ENCODE assay signal across 2 cellular contexts in the genomic region with DNA sequence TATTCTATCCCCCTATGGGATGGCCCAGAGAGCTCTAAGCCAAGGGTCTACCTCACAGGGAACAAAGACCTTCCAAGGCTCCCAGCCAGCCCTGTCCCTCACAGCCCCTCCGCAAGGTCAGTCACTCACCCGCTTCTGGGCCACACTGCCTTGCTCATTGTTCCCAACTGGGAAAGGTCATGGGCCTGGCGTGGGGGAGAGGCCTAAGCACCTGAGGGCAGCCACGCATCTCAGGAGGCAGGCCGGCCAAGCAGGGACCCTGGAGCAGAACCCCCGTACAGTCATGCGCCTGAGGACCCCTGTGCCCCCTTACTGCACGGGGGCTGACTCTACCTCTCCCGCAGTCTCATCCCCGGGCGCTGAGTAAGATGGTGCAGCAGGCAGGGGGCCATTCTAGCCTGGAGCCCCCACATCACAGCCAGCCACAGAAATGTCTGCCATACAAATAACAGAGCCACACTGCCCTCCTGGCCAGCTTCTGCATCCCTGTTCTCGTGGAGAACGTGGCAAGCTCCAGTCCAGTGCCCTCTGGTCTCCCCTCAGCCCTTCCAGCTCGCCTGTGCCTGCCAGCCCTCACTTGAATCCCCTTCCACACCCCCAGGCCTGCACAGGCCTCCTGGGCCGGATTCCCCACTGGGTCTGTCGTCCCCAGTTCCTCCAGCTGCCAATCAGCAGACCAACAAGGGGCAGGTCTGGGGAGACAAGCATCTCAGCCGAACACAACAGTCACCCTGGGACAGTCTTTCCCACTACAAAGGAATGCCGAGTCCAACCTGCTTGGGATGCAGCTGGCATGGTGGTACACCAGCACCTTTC.
TF ChIP-seq lines count a peak whose summit lies in the region.

No MANE protein-coding gene starts in this region.

TF ChIP-seq in SK-N-SH, 30 proteins besides CTCF, POLR2A, EP300 and RAD21:
- no peak for TF ChIP-seq RCOR1 (IDR thresholded peaks at IDR 0.05; ENCODE audit: low read length)
- TF ChIP-seq YY1 (IDR thresholded peaks at IDR 0.05; ENCODE audit: low read depth) = no peak
- TF ChIP-seq FOXM1 (IDR thresholded peaks at IDR 0.05; ENCODE audit: low read depth) = no peak
- no peak for TF ChIP-seq SIN3A (IDR thresholded peaks at IDR 0.05; ENCODE audit: borderline replicate concordance, low read depth, low read length)
- TF ChIP-seq REST (IDR thresholded peaks at IDR 0.05; ENCODE audit: low read depth, low read length) = no peak
- TF ChIP-seq GATA2 (CRISPR knock-in tag; IDR thresholded peaks at IDR 0.05) = no peak
- TF ChIP-seq RFX5 (IDR thresholded peaks at IDR 0.05; ENCODE audit: low read length) = no peak
- TF ChIP-seq TCF12 (IDR thresholded peaks at IDR 0.05) = no peak
- no peak for TF ChIP-seq MEF2A (IDR thresholded peaks at IDR 0.05; ENCODE audit: borderline replicate concordance, low read depth)
- TF ChIP-seq NRF1 (IDR thresholded peaks at IDR 0.05; ENCODE audit: low read depth, low read length) = no peak
- no peak for TF ChIP-seq MAX (IDR thresholded peaks at IDR 0.05; ENCODE audit: low read depth)

TF ChIP-seq in SK-N-SH treated with all-trans-retinoic acid at 6 μM for 48 hours, 23 proteins besides CTCF, POLR2A, EP300 and RAD21:
- TF ChIP-seq, protein P1, sequence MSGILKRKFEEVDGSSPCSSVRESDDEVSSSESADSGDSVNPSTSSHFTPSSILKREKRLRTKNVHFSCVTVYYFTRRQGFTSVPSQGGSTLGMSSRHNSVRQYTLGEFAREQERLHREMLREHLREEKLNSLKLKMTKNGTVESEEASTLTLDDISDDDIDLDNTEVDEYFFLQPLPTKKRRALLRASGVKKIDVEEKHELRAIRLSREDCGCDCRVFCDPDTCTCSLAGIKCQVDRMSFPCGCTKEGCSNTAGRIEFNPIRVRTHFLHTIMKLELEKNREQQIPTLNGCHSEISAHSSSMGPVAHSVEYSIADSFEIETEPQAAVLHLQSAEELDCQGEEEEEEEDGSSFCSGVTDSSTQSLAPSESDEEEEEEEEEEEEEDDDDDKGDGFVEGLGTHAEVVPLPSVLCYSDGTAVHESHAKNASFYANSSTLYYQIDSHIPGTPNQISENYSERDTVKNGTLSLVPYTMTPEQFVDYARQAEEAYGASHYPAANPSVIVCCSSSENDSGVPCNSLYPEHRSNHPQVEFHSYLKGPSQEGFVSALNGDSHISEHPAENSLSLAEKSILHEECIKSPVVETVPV (CRISPR knock-in tag; IDR thresholded peaks at IDR 0.05) = no peak
- TF ChIP-seq BACH2 (CRISPR knock-in tag; IDR thresholded peaks at IDR 0.05; ENCODE audit: borderline replicate concordance) = no peak
- no peak for TF ChIP-seq GLIS3 (CRISPR knock-in tag; IDR thresholded peaks at IDR 0.05)
- no peak for TF ChIP-seq SNAI2 (CRISPR knock-in tag; IDR thresholded peaks at IDR 0.05)
- no peak for TF ChIP-seq OSR1 (CRISPR knock-in tag; IDR thresholded peaks at IDR 0.05)
- TF ChIP-seq ARNTL (CRISPR knock-in tag; IDR thresholded peaks at IDR 0.05; ENCODE audit: borderline replicate concordance, low read depth) = no peak
- no peak for TF ChIP-seq ZC3H10 (CRISPR knock-in tag; IDR thresholded peaks at IDR 0.05)
- TF ChIP-seq TCF4 (CRISPR knock-in tag; IDR thresholded peaks at IDR 0.05; ENCODE audit: borderline replicate concordance) = no peak
- no peak for TF ChIP-seq CREB5 (CRISPR knock-in tag; IDR thresholded peaks at IDR 0.05; ENCODE audit: low read depth)
- TF ChIP-seq POU6F1 (CRISPR knock-in tag; IDR thresholded peaks at IDR 0.05; ENCODE audit: borderline replicate concordance, low read depth) = no peak
- TF ChIP-seq TOX (CRISPR knock-in tag; IDR thresholded peaks at IDR 0.05; ENCODE audit: borderline replicate concordance) = no peak
